ENCODE assay signal across 15 cellular contexts in genomic region chr16:76474048-76474447, GRCh38.
DNase-seq lines count a peak whose midpoint lies in the region; ATAC-seq and TF ChIP-seq lines count a peak whose summit lies in the region.
"Had no signal": no experiment of that assay in that cellular context is flagged by ENCODE, and none has a peak within 500 bp of the region (broad histone marks: within the 10 kb centered on the region; RNA-seq: fewer than 3 reads in every experiment).

No MANE protein-coding gene starts in this region.

- no peak overlapping the region for H3K27ac Mint-ChIP-seq in WTC11
- H3K27ac Mint-ChIP-seq in activated CD8-positive, alpha-beta memory T cell treated with anti-CD3 and anti-CD28 coated beads, Interleukin-2, amount 10 ng/mL, durations not matched to agents 7 days and 5 days: no peak overlapping the region
- H3K27ac Mint-ChIP-seq: CD14-positive monocyte; CD8-positive, alpha-beta memory T cell; HFFc6 had no signal

- H3K4me1 Mint-ChIP-seq in WTC11: no peaks in the 10 kb centered on the region
- H3K4me1 Mint-ChIP-seq in activated CD8-positive, alpha-beta memory T cell treated with anti-CD3 and anti-CD28 coated beads, Interleukin-2, amount 10 ng/mL, durations not matched to agents 7 days and 5 days: no peaks in the 10 kb centered on the region
- H3K4me1 Mint-ChIP-seq: CD14-positive monocyte; CD8-positive, alpha-beta memory T cell had no signal

- no peaks in the 10 kb centered on the region for H3K27me3 ChIP-seq in prostate gland (replicated peaks; ENCODE audit: insufficient read depth)

- TF ChIP-seq POLR2A in prostate gland (IDR thresholded peaks at IDR 0.05): no peak

- no peaks in the 10 kb centered on the region for H3K9me3 ChIP-seq in prostate gland

- H3K9me3 Mint-ChIP-seq in WTC11: peaks cover 37% of the 10 kb centered on the region
- H3K9me3 Mint-ChIP-seq in activated CD8-positive, alpha-beta memory T cell treated with anti-CD3 and anti-CD28 coated beads, Interleukin-2, amount 10 ng/mL, durations not matched to agents 7 days and 5 days (ENCODE audit: low read depth): peaks cover 9% of the 10 kb centered on the region

- CTCF ChIA-PET in WTC11 (lab: Charles Lee): no interaction called here
- CTCF ChIA-PET in activated CD8-positive, alpha-beta memory T cell treated with anti-CD3 and anti-CD28 coated beads, Interleukin-2, amount 10 ng/mL, durations not matched to agents 7 days and 5 days (lab: Charles Lee): no interaction called here

- H3K27ac ChIP-seq in prostate gland: no peak overlapping the region

- POLR2A ChIA-PET in WTC11 (lab: Charles Lee): no interaction called here

- DNase-seq in ELF-1 (ENCODE audit: low read depth, low spot score) (peak; percentile 14), WTC11 (ENCODE audit: low spot score) (no peak), iPS-NIHi7 (ENCODE audit: extremely low spot score) (peak; percentile 22), prostate gland (ENCODE audit: low spot score) (no peak), NCI-H146 treated with DMSO at 0.1 percent for 48 hours (lab: John Stamatoyannopoulos, UW; ENCODE audit: unreplicated experiment) (no peak), hippocampal formation (lab: John Stamatoyannopoulos, UW) (no peak)
- no peak for DNase-seq in activated CD8-positive, alpha-beta memory T cell treated with anti-CD3 and anti-CD28 coated beads, Interleukin-2, amount 10 ng/mL, durations not matched to agents 7 days and 5 days
- DNase-seq: CD8-positive, alpha-beta memory T cell; DMS 273 treated with DMSO at 0.1 percent for 48 hours; GOT3; HCEC 1CT; HFFc6 had no signal

- peak; percentile 52 for ATAC-seq in WTC11
- ATAC-seq in activated CD8-positive, alpha-beta memory T cell treated with anti-CD3 and anti-CD28 coated beads, Interleukin-2, amount 10 ng/mL, durations not matched to agents 7 days and 5 days: no peak
- ATAC-seq: GM12878, HepG2 had no signal

- H3K36me3 ChIP-seq in prostate gland: no peaks in the 10 kb centered on the region

- peaks cover 22% of the 10 kb centered on the region for H3K36me3 Mint-ChIP-seq in WTC11
- no peaks in the 10 kb centered on the region for H3K36me3 Mint-ChIP-seq in activated CD8-positive, alpha-beta memory T cell treated with anti-CD3 and anti-CD28 coated beads, Interleukin-2, amount 10 ng/mL, durations not matched to agents 7 days and 5 days
- H3K36me3 Mint-ChIP-seq: CD14-positive monocyte; CD8-positive, alpha-beta memory T cell had no signal

- peaks cover 98% of the 10 kb centered on the region for H3K27me3 Mint-ChIP-seq in WTC11 (ENCODE audit: low read depth)
- no peaks in the 10 kb centered on the region for H3K27me3 Mint-ChIP-seq in activated CD8-positive, alpha-beta memory T cell treated with anti-CD3 and anti-CD28 coated beads, Interleukin-2, amount 10 ng/mL, durations not matched to agents 7 days and 5 days
- H3K27me3 Mint-ChIP-seq: CD8-positive, alpha-beta memory T cell had no signal

- H3K4me1 ChIP-seq in prostate gland (replicated peaks): no peaks in the 10 kb centered on the region

- WGBS in prostate gland: 43% methylated on average over 2 of the region's 2 CpGs

- H3K4me3 ChIP-seq in prostate gland: no peak overlapping the region
- H3K4me3 ChIP-seq: GM12878 had no signal

- no peak overlapping the region for H3K4me3 Mint-ChIP-seq in WTC11
- H3K4me3 Mint-ChIP-seq in activated CD8-positive, alpha-beta memory T cell treated with anti-CD3 and anti-CD28 coated beads, Interleukin-2, amount 10 ng/mL, durations not matched to agents 7 days and 5 days: no peak overlapping the region
- H3K4me3 Mint-ChIP-seq: CD14-positive monocyte; CD8-positive, alpha-beta memory T cell; HFFc6 had no signal

- TF ChIP-seq CTCF in WTC11 (IDR thresholded peaks at IDR 0.05) (no peak), prostate gland (IDR thresholded peaks at IDR 0.05) (no peak)

- intact Hi-C loops in prostate gland (cut with DNase I): no loop called here

TF ChIP-seq in WTC11, 78 proteins besides CTCF, POLR2A, EP300 and RAD21:
- TF ChIP-seq, protein P1, sequence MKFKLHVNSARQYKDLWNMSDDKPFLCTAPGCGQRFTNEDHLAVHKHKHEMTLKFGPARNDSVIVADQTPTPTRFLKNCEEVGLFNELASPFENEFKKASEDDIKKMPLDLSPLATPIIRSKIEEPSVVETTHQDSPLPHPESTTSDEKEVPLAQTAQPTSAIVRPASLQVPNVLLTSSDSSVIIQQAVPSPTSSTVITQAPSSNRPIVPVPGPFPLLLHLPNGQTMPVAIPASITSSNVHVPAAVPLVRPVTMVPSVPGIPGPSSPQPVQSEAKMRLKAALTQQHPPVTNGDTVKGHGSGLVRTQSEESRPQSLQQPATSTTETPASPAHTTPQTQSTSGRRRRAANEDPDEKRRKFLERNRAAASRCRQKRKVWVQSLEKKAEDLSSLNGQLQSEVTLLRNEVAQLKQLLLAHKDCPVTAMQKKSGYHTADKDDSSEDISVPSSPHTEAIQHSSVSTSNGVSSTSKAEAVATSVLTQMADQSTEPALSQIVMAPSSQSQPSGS (CRISPR knock-in tag; IDR thresholded peaks at IDR 0.05; ENCODE audit: borderline replicate concordance, low read depth): no peak
- TF ChIP-seq, protein P2, sequence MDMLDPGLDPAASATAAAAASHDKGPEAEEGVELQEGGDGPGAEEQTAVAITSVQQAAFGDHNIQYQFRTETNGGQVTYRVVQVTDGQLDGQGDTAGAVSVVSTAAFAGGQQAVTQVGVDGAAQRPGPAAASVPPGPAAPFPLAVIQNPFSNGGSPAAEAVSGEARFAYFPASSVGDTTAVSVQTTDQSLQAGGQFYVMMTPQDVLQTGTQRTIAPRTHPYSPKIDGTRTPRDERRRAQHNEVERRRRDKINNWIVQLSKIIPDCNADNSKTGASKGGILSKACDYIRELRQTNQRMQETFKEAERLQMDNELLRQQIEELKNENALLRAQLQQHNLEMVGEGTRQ (CRISPR knock-in tag; IDR thresholded peaks at IDR 0.05): no peak
- TF ChIP-seq JUN (CRISPR knock-in tag; IDR thresholded peaks at IDR 0.05) (no peak), ZNF317 (CRISPR knock-in tag; IDR thresholded peaks at IDR 0.05; ENCODE audit: borderline replicate concordance, low read depth) (no peak), ZNF232 (CRISPR knock-in tag; IDR thresholded peaks at IDR 0.05) (no peak), ZNF425 (CRISPR knock-in tag; conservative IDR thresholded peaks at IDR 0.05) (no peak), SMAD3 (CRISPR knock-in tag; IDR thresholded peaks at IDR 0.05; ENCODE audit: borderline replicate concordance) (no peak), NR3C1 (CRISPR knock-in tag; conservative IDR thresholded peaks at IDR 0.05; ENCODE audit: low read depth) (no peak)
- TF ChIP-seq, protein P3, sequence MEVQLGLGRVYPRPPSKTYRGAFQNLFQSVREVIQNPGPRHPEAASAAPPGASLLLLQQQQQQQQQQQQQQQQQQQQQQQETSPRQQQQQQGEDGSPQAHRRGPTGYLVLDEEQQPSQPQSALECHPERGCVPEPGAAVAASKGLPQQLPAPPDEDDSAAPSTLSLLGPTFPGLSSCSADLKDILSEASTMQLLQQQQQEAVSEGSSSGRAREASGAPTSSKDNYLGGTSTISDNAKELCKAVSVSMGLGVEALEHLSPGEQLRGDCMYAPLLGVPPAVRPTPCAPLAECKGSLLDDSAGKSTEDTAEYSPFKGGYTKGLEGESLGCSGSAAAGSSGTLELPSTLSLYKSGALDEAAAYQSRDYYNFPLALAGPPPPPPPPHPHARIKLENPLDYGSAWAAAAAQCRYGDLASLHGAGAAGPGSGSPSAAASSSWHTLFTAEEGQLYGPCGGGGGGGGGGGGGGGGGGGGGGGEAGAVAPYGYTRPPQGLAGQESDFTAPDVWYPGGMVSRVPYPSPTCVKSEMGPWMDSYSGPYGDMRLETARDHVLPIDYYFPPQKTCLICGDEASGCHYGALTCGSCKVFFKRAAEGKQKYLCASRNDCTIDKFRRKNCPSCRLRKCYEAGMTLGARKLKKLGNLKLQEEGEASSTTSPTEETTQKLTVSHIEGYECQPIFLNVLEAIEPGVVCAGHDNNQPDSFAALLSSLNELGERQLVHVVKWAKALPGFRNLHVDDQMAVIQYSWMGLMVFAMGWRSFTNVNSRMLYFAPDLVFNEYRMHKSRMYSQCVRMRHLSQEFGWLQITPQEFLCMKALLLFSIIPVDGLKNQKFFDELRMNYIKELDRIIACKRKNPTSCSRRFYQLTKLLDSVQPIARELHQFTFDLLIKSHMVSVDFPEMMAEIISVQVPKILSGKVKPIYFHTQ (CRISPR knock-in tag; IDR thresholded peaks at IDR 0.05): no peak
- TF ChIP-seq, protein P4, sequence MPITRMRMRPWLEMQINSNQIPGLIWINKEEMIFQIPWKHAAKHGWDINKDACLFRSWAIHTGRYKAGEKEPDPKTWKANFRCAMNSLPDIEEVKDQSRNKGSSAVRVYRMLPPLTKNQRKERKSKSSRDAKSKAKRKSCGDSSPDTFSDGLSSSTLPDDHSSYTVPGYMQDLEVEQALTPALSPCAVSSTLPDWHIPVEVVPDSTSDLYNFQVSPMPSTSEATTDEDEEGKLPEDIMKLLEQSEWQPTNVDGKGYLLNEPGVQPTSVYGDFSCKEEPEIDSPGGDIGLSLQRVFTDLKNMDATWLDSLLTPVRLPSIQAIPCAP (CRISPR knock-in tag; IDR thresholded peaks at IDR 0.05): no peak
TF ChIP-seq in WTC11: peak in this region for 0.

Comparison
In these comparisons a context has a peak if more than half of its experiments do, and no peak if none do; other contexts are left out.
1. DNase-seq: peak in ELF-1 (single experiment) and iPS-NIHi7 (single experiment); none in WTC11 (single experiment), activated CD8-positive, alpha-beta memory T cell treated with anti-CD3 and anti-CD28 coated beads, Interleukin-2, amount 10 ng/mL, durations not matched to agents 7 days and 5 days (single experiment), prostate gland (single experiment), NCI-H146 treated with DMSO at 0.1 percent for 48 hours (single experiment) and hippocampal formation (0 of 2).